Comparison of ENCODE assay signal across 8 cellular contexts in the genomic region with DNA sequence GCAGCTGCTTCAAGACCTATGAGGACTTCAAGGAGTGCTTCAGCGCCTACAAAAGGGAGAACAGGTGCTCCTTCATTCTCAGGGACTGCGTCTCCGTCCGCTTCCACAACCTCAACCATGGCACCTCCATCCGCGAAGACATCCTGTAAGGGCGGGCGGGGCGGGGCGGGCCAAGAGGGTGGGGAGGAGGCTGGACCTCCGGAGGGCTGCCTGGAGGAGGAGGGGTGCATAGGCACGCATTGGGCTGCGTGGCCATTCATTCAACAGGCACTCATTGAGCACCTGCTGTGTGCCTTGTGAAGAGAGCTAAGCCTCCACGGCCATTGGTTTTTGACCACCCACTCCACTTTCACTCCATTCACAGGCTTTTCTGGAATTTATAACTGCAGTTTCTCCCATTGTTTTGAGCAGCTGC. TPM values are rescaled to one million over a fixed set of nuclear protein-coding genes. Genes with fewer than 3 reads are reported as not detected.
A peak's percentile ranks its signal among the peaks of the same experiment; 100 is the strongest.
DNase-seq lines count a peak whose midpoint lies in the region; ATAC-seq and TF ChIP-seq lines count a peak whose summit lies in the region.

No MANE protein-coding gene starts in this region.

- H3K79me2 ChIP-seq in OCI-LY7 (ENCODE audit: insufficient read depth, low read depth, low read length): peaks cover 25% of the 10 kb centered on the region; the same call in 1 of the 2 replicates

- H3K4me2 ChIP-seq in OCI-LY7 (ENCODE audit: low read length): peak overlapping the region; percentile 96

- H3K27ac Mint-ChIP-seq in activated T-cell treated with anti-CD3 and anti-CD28 coated beads, Interleukin-2, amount 50 U/mL, for 24 hours: peak overlapping the region; percentile 99
- peak overlapping the region; percentile 96 for H3K27ac Mint-ChIP-seq in dendritic cell treated with granulocyte-macrophage colony-stimulating factor and Interleukin-4, amounts not matched to agents 40 ng/mL and 50 ng/mL, for 4 days
- H3K27ac Mint-ChIP-seq in naive B cell: peak overlapping the region; percentile 91 to 97 (median 93)

- H3K9me3 ChIP-seq in OCI-LY7 (ENCODE audit: low read length): no peaks in the 10 kb centered on the region

- peaks cover 41% of the 10 kb centered on the region for H3K36me3 Mint-ChIP-seq in activated T-cell treated with anti-CD3 and anti-CD28 coated beads, Interleukin-2, amount 50 U/mL, for 24 hours (ENCODE audit: low read depth)
- peaks cover 40% of the 10 kb centered on the region for H3K36me3 Mint-ChIP-seq in dendritic cell treated with granulocyte-macrophage colony-stimulating factor and Interleukin-4, amounts not matched to agents 40 ng/mL and 50 ng/mL, for 4 days (ENCODE audit: low read depth)
- peaks cover 6 to 11% of the 10 kb centered on the region in 2 donors for H3K36me3 Mint-ChIP-seq in naive B cell

- peak; percentile 10 for ATAC-seq in HG02623 (IDR thresholded peaks at IDR 0.05; ENCODE audit: unreplicated experiment)
- peak; percentile 2 to 4 for ATAC-seq in naive B cell (ENCODE audit: low read depth in 2 of 2)
- ATAC-seq in sciatic nerve: no peak

- peaks cover 20% of the 10 kb centered on the region for H3K4me1 ChIP-seq in OCI-LY7 (ENCODE audit: insufficient read depth, low read length, poor library complexity, severe bottlenecking)

- no peak for DNase-seq in activated T-cell treated with anti-CD3 and anti-CD28 coated beads, Interleukin-2, amount 50 U/mL, for 24 hours
- DNase-seq in activated T-cell treated with anti-CD3 and anti-CD28 coated beads, Interleukin-2, amount 50 U/mL, for 48 hours: no peak
- DNase-seq in OCI-LY7 (ENCODE audit: low spot score) (peak; percentile 58), naive B cell (no peak), sciatic nerve (ENCODE audit: low spot score) (no peak), DMS 273 treated with DMSO at 0.1 percent for 48 hours (lab: John Stamatoyannopoulos, UW) (no peak)

- H3K4me1 Mint-ChIP-seq in activated T-cell treated with anti-CD3 and anti-CD28 coated beads, Interleukin-2, amount 50 U/mL, for 24 hours (ENCODE audit: low read depth): peaks cover 53% of the 10 kb centered on the region
- H3K4me1 Mint-ChIP-seq in dendritic cell treated with granulocyte-macrophage colony-stimulating factor and Interleukin-4, amounts not matched to agents 40 ng/mL and 50 ng/mL, for 4 days (ENCODE audit: low read depth): peaks cover 59% of the 10 kb centered on the region
- H3K4me1 Mint-ChIP-seq in naive B cell: peaks cover 28 to 47% (median 46%) of the 10 kb centered on the region in 3 donors

- POLR2A ChIA-PET in OCI-LY7 (lab: Charles Lee): interaction anchor here (0.6 to 1.3 kb wide), 4 partner anchors 15 to 47 kb away, joined by 3 to 4 read pairs (median 4); a partner anchor contains a TSS

- H2AFZ ChIP-seq in OCI-LY7 (ENCODE audit: low read length): peak overlapping the region; percentile 92

- H3K4me3 ChIP-seq in OCI-LY7 (ENCODE audit: low read depth, low read length, poor library complexity, severe bottlenecking): peak overlapping the region; percentile 91

- no peaks in the 10 kb centered on the region for H3K36me3 ChIP-seq in OCI-LY7 (ENCODE audit: insufficient read depth, low read length)

- CTCF ChIA-PET in OCI-LY7 (lab: Charles Lee; ENCODE audit: unreplicated experiment): interaction anchor here (0.7 kb wide), 1 partner anchor 130 kb away, joined by 3 read pairs; no protein-coding TSS in a partner anchor

- no peaks in the 10 kb centered on the region for H4K20me1 ChIP-seq in OCI-LY7 (ENCODE audit: insufficient read depth, low read length)

- no peaks in the 10 kb centered on the region for H3K27me3 Mint-ChIP-seq in activated T-cell treated with anti-CD3 and anti-CD28 coated beads, Interleukin-2, amount 50 U/mL, for 24 hours
- no peaks in the 10 kb centered on the region for H3K27me3 Mint-ChIP-seq in dendritic cell treated with granulocyte-macrophage colony-stimulating factor and Interleukin-4, amounts not matched to agents 40 ng/mL and 50 ng/mL, for 4 days
- no peaks in the 10 kb centered on the region for H3K27me3 Mint-ChIP-seq in naive B cell

- intact Hi-C loops in OCI-LY7 (cut with micrococcal nuclease; ENCODE audit: unreplicated experiment) (loop anchor here (1.0 to 2.0 kb wide), 2 partner anchors 46 to 77 kb away; a partner anchor contains a TSS), sciatic nerve (cut with DNase I) (no loop called here)
- intact Hi-C loops in dendritic cell treated with granulocyte-macrophage colony-stimulating factor and Interleukin-4, amounts not matched to agents 40 ng/mL and 50 ng/mL, for 4 days (cut with micrococcal nuclease): loop anchor here (1.0 to 2.0 kb wide), 2 partner anchors 45 to 77 kb away; a partner anchor contains a TSS

- H3K27ac ChIP-seq in OCI-LY7 (ENCODE audit: low read depth, low read length, poor library complexity, severe bottlenecking): peak overlapping the region; percentile 42

- H3K4me3 Mint-ChIP-seq in activated T-cell treated with anti-CD3 and anti-CD28 coated beads, Interleukin-2, amount 50 U/mL, for 24 hours: peak overlapping the region; percentile 97
- peak overlapping the region; percentile 91 for H3K4me3 Mint-ChIP-seq in dendritic cell treated with granulocyte-macrophage colony-stimulating factor and Interleukin-4, amounts not matched to agents 40 ng/mL and 50 ng/mL, for 4 days
- peak overlapping the region; percentile 91 to 99 (median 95) for H3K4me3 Mint-ChIP-seq in naive B cell

- no TSS peak for BruUV-seq in OCI-LY7 (replicated peaks; lab: Mats Ljungman, UMichigan)

- TF ChIP-seq CTCF in OCI-LY7 (conservative IDR thresholded peaks at IDR 0.05; ENCODE audit: low read length): no peak

- no peaks in the 10 kb centered on the region for H3K9me2 ChIP-seq in OCI-LY7 (ENCODE audit: insufficient read depth, low read length)

- no peaks in the 10 kb centered on the region for H3K9me3 Mint-ChIP-seq in activated T-cell treated with anti-CD3 and anti-CD28 coated beads, Interleukin-2, amount 50 U/mL, for 24 hours
- H3K9me3 Mint-ChIP-seq in dendritic cell treated with granulocyte-macrophage colony-stimulating factor and Interleukin-4, amounts not matched to agents 40 ng/mL and 50 ng/mL, for 4 days: no peaks in the 10 kb centered on the region
- H3K9me3 Mint-ChIP-seq in naive B cell: no peaks in the 10 kb centered on the region

RNA-seq across cellular contexts. Expression of a gene that starts 0.4 kb away (rescaled TPM):
- total RNA-seq in OCI-LY7 (2014; rRNA removed; shearing (Covaris generic)): 5.7 and 12.0 TPM in 2 replicates
- total RNA-seq in OCI-LY7 (2022) (6.0 and 6.8 TPM in 2 replicates), sciatic nerve (3.8 TPM)
- 1 to 10 TPM in 5 of 6 donors, not detected in 1; 1.3 to 2.9 (median 1.8) TPM for polyA plus RNA-seq in naive B cell (ENCODE audit: low read depth in 6 of 6)

RNA-seq across cellular contexts. Expression of a gene that starts 0.7 kb away (rescaled TPM):
- total RNA-seq in OCI-LY7 (2014; rRNA removed; shearing (Covaris generic)): 37.1 and 44.6 TPM in 2 replicates
- total RNA-seq in OCI-LY7 (2022): 28.0 and 28.2 TPM in 2 replicates
- polyA plus RNA-seq in naive B cell (ENCODE audit: low read depth in 6 of 6): 10 to 100 TPM; 35.4 to 46.7 (median 38.7) TPM
- total RNA-seq in sciatic nerve: 19.7 TPM

RNA-seq across cellular contexts. Expression of a gene that starts 23.2 kb away (rescaled TPM):
- 10.9 and 19.2 TPM in 2 replicates for total RNA-seq in OCI-LY7 (2014; rRNA removed; shearing (Covaris generic))
- 12.7 and 13.9 TPM in 2 replicates for total RNA-seq in OCI-LY7 (2022)
- polyA plus RNA-seq in naive B cell (ENCODE audit: low read depth in 6 of 6): 10 to 100 TPM in 1 of 6 donors, 1 to 10 TPM in 4, not detected in 1; 3.0 to 11.6 (median 4.7) TPM
- 8.1 TPM for total RNA-seq in sciatic nerve

RNA-seq across cellular contexts. Expression of a gene that starts 24.2 kb away (rescaled TPM):
- total RNA-seq in OCI-LY7 (2014; rRNA removed; shearing (Covaris generic)): 0.49 and 0.79 TPM in 2 replicates
- total RNA-seq in OCI-LY7 (2022) (0.49 and 1.1 TPM in 2 replicates), sciatic nerve (52.6 TPM)
- polyA plus RNA-seq in naive B cell (ENCODE audit: low read depth in 6 of 6): 1 to 10 TPM in 3 of 6 donors, under 1 TPM in 2, not detected in 1; 0.45 to 1.9 (median 1.1) TPM

RNA-seq across cellular contexts. Expression of a gene that starts 29.6 kb away (rescaled TPM):
- 5.8 and 6.1 TPM in 2 replicates for total RNA-seq in OCI-LY7 (2014; rRNA removed; shearing (Covaris generic))
- 5.8 and 5.9 TPM in 2 replicates for total RNA-seq in OCI-LY7 (2022)
- polyA plus RNA-seq in naive B cell (ENCODE audit: low read depth in 6 of 6): not detected
- 2.8 TPM for total RNA-seq in sciatic nerve
